In genomic region chr16:68528686-68529379, GRCh38 we compare ENCODE assay signal across 1 cellular context.
TF ChIP-seq lines count a peak whose summit lies in the region.

No MANE protein-coding gene starts in this region.

TF ChIP-seq in HepG2, 621 proteins besides CTCF, POLR2A, EP300 and RAD21 (continued from another document and continues in another):
- TF ChIP-seq FOXO4 (CRISPR knock-in tag; conservative IDR thresholded peaks at IDR 0.05): no peak
- TF ChIP-seq SP4 (CRISPR knock-in tag; IDR thresholded peaks at IDR 0.05): peak; percentile 51; the same call in 1 of the 2 replicates
- peak; percentile 81 for TF ChIP-seq TEAD3 (CRISPR knock-in tag; optimal IDR thresholded peaks at IDR 0.05; ENCODE audit: borderline replicate concordance)
- TF ChIP-seq ZNF614 (CRISPR knock-in tag; IDR thresholded peaks at IDR 0.05; ENCODE audit: borderline replicate concordance): peak; percentile 77; the same call in 1 of the 2 replicates
- no peak for TF ChIP-seq HOXA9 (CRISPR knock-in tag; IDR thresholded peaks at IDR 0.05; ENCODE audit: borderline replicate concordance)
- peak; percentile 72; the same call in 1 of the 2 replicates for TF ChIP-seq FOXK1 (CRISPR knock-in tag; IDR thresholded peaks at IDR 0.05; ENCODE audit: borderline replicate concordance, low read depth)
- 0 out of 2 replicates have a peak, but pooled peaks have one; percentile 58 for TF ChIP-seq SALL2 (CRISPR knock-in tag; IDR thresholded peaks at IDR 0.05)
- peak; percentile 42 for TF ChIP-seq FOXP4 (CRISPR knock-in tag; IDR thresholded peaks at IDR 0.05)
- peak; percentile 86 for TF ChIP-seq ZNF687 (CRISPR knock-in tag; IDR thresholded peaks at IDR 0.05)
- no peak for TF ChIP-seq ZNF660 (CRISPR knock-in tag; IDR thresholded peaks at IDR 0.05; ENCODE audit: borderline replicate concordance, low read depth)
- no peak for TF ChIP-seq ZNF20 (CRISPR knock-in tag; IDR thresholded peaks at IDR 0.05)
- TF ChIP-seq ZNF10 (CRISPR knock-in tag; IDR thresholded peaks at IDR 0.05; ENCODE audit: borderline replicate concordance, low read depth): no peak
- TF ChIP-seq, protein P1, sequence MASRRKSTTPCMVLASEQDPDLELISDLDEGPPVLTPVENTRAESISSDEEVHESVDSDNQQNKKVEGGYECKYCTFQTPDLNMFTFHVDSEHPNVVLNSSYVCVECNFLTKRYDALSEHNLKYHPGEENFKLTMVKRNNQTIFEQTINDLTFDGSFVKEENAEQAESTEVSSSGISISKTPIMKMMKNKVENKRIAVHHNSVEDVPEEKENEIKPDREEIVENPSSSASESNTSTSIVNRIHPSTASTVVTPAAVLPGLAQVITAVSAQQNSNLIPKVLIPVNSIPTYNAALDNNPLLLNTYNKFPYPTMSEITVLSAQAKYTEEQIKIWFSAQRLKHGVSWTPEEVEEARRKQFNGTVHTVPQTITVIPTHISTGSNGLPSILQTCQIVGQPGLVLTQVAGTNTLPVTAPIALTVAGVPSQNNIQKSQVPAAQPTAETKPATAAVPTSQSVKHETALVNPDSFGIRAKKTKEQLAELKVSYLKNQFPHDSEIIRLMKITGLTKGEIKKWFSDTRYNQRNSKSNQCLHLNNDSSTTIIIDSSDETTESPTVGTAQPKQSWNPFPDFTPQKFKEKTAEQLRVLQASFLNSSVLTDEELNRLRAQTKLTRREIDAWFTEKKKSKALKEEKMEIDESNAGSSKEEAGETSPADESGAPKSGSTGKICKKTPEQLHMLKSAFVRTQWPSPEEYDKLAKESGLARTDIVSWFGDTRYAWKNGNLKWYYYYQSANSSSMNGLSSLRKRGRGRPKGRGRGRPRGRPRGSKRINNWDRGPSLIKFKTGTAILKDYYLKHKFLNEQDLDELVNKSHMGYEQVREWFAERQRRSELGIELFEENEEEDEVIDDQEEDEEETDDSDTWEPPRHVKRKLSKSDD (CRISPR knock-in tag; IDR thresholded peaks at IDR 0.05; ENCODE audit: low read depth): 0 out of 2 replicates have a peak, but pooled peaks have one; percentile 36
- TF ChIP-seq HNF1B (CRISPR knock-in tag; IDR thresholded peaks at IDR 0.05): peak; percentile 64
- peak; percentile 78; the same call in 1 of the 2 replicates for TF ChIP-seq ZNF782 (CRISPR knock-in tag; IDR thresholded peaks at IDR 0.05; ENCODE audit: borderline replicate concordance)
- no peak for TF ChIP-seq TCF7L2 (IDR thresholded peaks at IDR 0.05; ENCODE audit: low read depth, low read length)
- TF ChIP-seq ZNF510 (CRISPR knock-in tag; IDR thresholded peaks at IDR 0.05; ENCODE audit: low read depth): no peak
- TF ChIP-seq ATF1 (CRISPR knock-in tag; IDR thresholded peaks at IDR 0.05): no peak
- no peak for TF ChIP-seq ZNF251 (CRISPR knock-in tag; IDR thresholded peaks at IDR 0.05)
- TF ChIP-seq MTA1 (CRISPR knock-in tag; IDR thresholded peaks at IDR 0.05; ENCODE audit: borderline replicate concordance): no peak
- TF ChIP-seq ZBTB40 (IDR thresholded peaks at IDR 0.05): no peak
- TF ChIP-seq ZBTB40 (CRISPR knock-in tag; IDR thresholded peaks at IDR 0.05): 0 out of 2 replicates have a peak, but pooled peaks have one; percentile 28
- TF ChIP-seq ZNF740 (CRISPR knock-in tag; IDR thresholded peaks at IDR 0.05): no peak
- TF ChIP-seq, protein P2, sequence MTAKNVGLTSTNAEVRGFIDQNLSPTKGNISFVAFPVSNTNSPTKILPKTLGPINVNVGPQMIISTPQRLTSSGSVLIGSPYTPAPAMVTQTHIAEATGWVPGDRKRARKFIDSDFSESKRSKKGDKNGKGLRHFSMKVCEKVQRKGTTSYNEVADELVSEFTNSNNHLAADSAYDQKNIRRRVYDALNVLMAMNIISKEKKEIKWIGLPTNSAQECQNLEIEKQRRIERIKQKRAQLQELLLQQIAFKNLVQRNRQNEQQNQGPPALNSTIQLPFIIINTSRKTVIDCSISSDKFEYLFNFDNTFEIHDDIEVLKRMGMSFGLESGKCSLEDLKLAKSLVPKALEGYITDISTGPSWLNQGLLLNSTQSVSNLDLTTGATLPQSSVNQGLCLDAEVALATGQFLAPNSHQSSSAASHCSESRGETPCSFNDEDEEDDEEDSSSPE (CRISPR knock-in tag; IDR thresholded peaks at IDR 0.05): peak; percentile 80
- TF ChIP-seq XRCC5 (optimal IDR thresholded peaks at IDR 0.05; ENCODE audit: low read length): peak; percentile 98
- TF ChIP-seq ZNF552 (CRISPR knock-in tag; IDR thresholded peaks at IDR 0.05; ENCODE audit: borderline replicate concordance): no peak
- TF ChIP-seq, protein P3, sequence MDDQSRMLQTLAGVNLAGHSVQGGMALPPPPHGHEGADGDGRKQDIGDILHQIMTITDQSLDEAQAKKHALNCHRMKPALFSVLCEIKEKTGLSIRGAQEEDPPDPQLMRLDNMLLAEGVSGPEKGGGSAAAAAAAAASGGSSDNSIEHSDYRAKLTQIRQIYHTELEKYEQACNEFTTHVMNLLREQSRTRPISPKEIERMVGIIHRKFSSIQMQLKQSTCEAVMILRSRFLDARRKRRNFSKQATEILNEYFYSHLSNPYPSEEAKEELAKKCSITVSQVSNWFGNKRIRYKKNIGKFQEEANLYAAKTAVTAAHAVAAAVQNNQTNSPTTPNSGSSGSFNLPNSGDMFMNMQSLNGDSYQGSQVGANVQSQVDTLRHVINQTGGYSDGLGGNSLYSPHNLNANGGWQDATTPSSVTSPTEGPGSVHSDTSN (CRISPR knock-in tag; IDR thresholded peaks at IDR 0.05; ENCODE audit: borderline replicate concordance): no peak
- peak; percentile 94 for TF ChIP-seq ZNF138 (CRISPR knock-in tag; IDR thresholded peaks at IDR 0.05; ENCODE audit: low read depth)
- TF ChIP-seq ZNF761 (CRISPR knock-in tag; conservative IDR thresholded peaks at IDR 0.05): no peak
- TF ChIP-seq SSRP1 (CRISPR knock-in tag; IDR thresholded peaks at IDR 0.05): 0 out of 2 replicates have a peak, but pooled peaks have one; percentile 69
